In the genomic region with DNA sequence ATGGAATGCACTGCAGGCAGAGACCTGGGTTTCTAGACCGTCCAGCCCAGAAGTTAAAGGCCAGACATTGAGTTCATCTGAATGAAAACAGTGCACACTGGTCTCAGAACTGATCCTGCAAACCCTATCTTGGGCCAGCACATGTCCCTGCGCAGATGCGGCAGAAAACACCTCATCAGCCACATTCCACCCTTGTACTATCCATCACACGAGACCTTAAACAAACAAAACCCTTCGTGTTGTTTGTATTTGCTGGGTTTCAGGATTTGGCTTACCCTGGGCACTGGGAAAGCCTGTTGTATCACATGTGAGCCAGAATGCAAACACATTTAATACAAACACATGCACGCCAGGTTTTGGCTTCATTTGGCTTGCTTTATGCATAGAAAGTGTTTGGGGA, we compare ENCODE assay signal across 11 cellular contexts. TPM values are rescaled to one million over a fixed set of nuclear protein-coding genes. Genes with fewer than 3 reads are reported as not detected.
DNase-seq lines count a peak whose midpoint lies in the region; TF ChIP-seq lines count a peak whose summit lies in the region.
"Had no signal": no experiment of that assay in that cellular context is flagged by ENCODE, and none has a peak within 500 bp of the region (broad histone marks: within the 10 kb centered on the region; RNA-seq: fewer than 3 reads in every experiment).

No MANE protein-coding gene starts in this region.

- peaks cover 59% of the 10 kb centered on the region for H3K4me1 ChIP-seq in effector memory CD4-positive, alpha-beta T cell (ENCODE audit: control insufficient read depth, insufficient read depth, low read length, poor library complexity, severe bottlenecking)
- H3K4me1 ChIP-seq in left ventricle myocardium inferior = peaks cover 26% of the 10 kb centered on the region

- H3K27ac Mint-ChIP-seq in MCF 10A (ENCODE audit: low read depth, unreplicated experiment) (no peak overlapping the region), osteocyte (ENCODE audit: unreplicated experiment) (no peak overlapping the region)

- H3K4me1 Mint-ChIP-seq in MCF 10A (ENCODE audit: insufficient read depth, unreplicated experiment) = no peaks in the 10 kb centered on the region
- peaks cover 18% of the 10 kb centered on the region for H3K4me1 Mint-ChIP-seq in osteocyte (ENCODE audit: unreplicated experiment)

- POLR2A ChIA-PET in MCF 10A (lab: Yijun Ruan, JAX) = no interaction called here

- H3K36me3 Mint-ChIP-seq in MCF 10A (ENCODE audit: insufficient read depth, unreplicated experiment) (peaks cover 10% of the 10 kb centered on the region), osteocyte (ENCODE audit: unreplicated experiment) (peaks cover 18% of the 10 kb centered on the region)

- in situ Hi-C loops in T47D (cut with HindIII; ENCODE audit: low pct_unique_long_range_greater_than_20kb, low sequenced_read_pairs) = no loop called here

- no peaks in the 10 kb centered on the region for H3K9me3 Mint-ChIP-seq in MCF 10A (ENCODE audit: unreplicated experiment)
- H3K9me3 Mint-ChIP-seq in osteocyte (ENCODE audit: unreplicated experiment) = no peaks in the 10 kb centered on the region
- H3K9me3 Mint-ChIP-seq: activated CD4-positive, alpha-beta T cell treated with anti-CD3 and anti-CD28 coated beads, Interleukin-2, amount 10 ng/mL, durations not matched to agents 7 days and 5 days had no signal

- TF ChIP-seq CTCF in MCF 10A (IDR thresholded peaks at IDR 0.05; ENCODE audit: unreplicated experiment) (no peak), osteocyte (IDR thresholded peaks at IDR 0.05) (no peak), left ventricle myocardium inferior (IDR thresholded peaks at IDR 0.05; ENCODE audit: borderline replicate concordance) (no peak)

- H3K27ac ChIP-seq in effector memory CD4-positive, alpha-beta T cell (ENCODE audit: insufficient read depth, low read length, poor library complexity, severe bottlenecking) = peak overlapping the region; percentile 33
- peak overlapping the region; percentile 36 for H3K27ac ChIP-seq in substantia nigra (ENCODE audit: low read depth, low read length, poor library complexity, severe bottlenecking)
- H3K27ac ChIP-seq in left ventricle myocardium inferior (replicated peaks) = no peak overlapping the region
- H3K27ac ChIP-seq: tibial artery had no signal

- no TSS peak for BruUV-seq in MCF 10A (replicated peaks; lab: Mats Ljungman, UMichigan)

- peaks cover 63% of the 10 kb centered on the region for H3K36me3 ChIP-seq in effector memory CD4-positive, alpha-beta T cell (ENCODE audit: control insufficient read depth, insufficient read depth, low read length)
- peaks cover 34% of the 10 kb centered on the region for H3K36me3 ChIP-seq in left ventricle myocardium inferior

- DNase-seq in T47D (ENCODE audit: low read depth in 1 of 2, low spot score in 1 of 2) (peak; percentile 19 to 80), MCF 10A (ENCODE audit: unreplicated experiment) (no peak), NCI-H2196 treated with DMSO at 0.1 percent for 48 hours (lab: John Stamatoyannopoulos, UW; ENCODE audit: unreplicated experiment) (peak; percentile 32), substantia nigra (lab: John Stamatoyannopoulos, UW) (no peak), osteocyte (ENCODE audit: extremely low spot score, unreplicated experiment) (no peak), left ventricle myocardium inferior (no peak), NCI-H1105 (lab: John Stamatoyannopoulos, UW) (no peak)
- no peak for DNase-seq in effector memory CD4-positive, alpha-beta T cell
- DNase-seq: AML-193, tibial artery had no signal

- intact Hi-C loops in MCF 10A (cut with micrococcal nuclease) (no loop called here), left ventricle myocardium inferior (cut with micrococcal nuclease) (no loop called here)

- H3K27me3 Mint-ChIP-seq in MCF 10A (ENCODE audit: insufficient read depth, unreplicated experiment) (no peaks in the 10 kb centered on the region), osteocyte (ENCODE audit: unreplicated experiment) (no peaks in the 10 kb centered on the region)
- H3K27me3 Mint-ChIP-seq: activated CD4-positive, alpha-beta T cell treated with anti-CD3 and anti-CD28 coated beads, Interleukin-2, amount 10 ng/mL, durations not matched to agents 7 days and 5 days had no signal

- no peaks in the 10 kb centered on the region for H3K9me3 ChIP-seq in effector memory CD4-positive, alpha-beta T cell (ENCODE audit: control insufficient read depth, low read length)
- H3K9me3 ChIP-seq in left ventricle myocardium inferior (replicated peaks) = no peaks in the 10 kb centered on the region
- H3K9me3 ChIP-seq: tibial artery had no signal

- H3K27me3 ChIP-seq in effector memory CD4-positive, alpha-beta T cell (replicated peaks; ENCODE audit: control insufficient read depth, insufficient read depth, low read length, poor library complexity, severe bottlenecking) = no peaks in the 10 kb centered on the region
- H3K27me3 ChIP-seq in left ventricle myocardium inferior (ENCODE audit: low read depth) = no peaks in the 10 kb centered on the region
- H3K27me3 ChIP-seq: tibial artery had no signal

- CTCF ChIA-PET in MCF 10A (lab: Yijun Ruan, JAX) = interaction anchor here (3.8 kb wide), 1 partner anchor 113 kb away, joined by 20 read pairs; no protein-coding TSS in a partner anchor

- H3K4me3 Mint-ChIP-seq in MCF 10A (ENCODE audit: unreplicated experiment) (no peak overlapping the region), osteocyte (ENCODE audit: unreplicated experiment) (no peak overlapping the region)
- H3K4me3 Mint-ChIP-seq: activated CD4-positive, alpha-beta T cell treated with anti-CD3 and anti-CD28 coated beads, Interleukin-2, amount 10 ng/mL, durations not matched to agents 7 days and 5 days had no signal

- no peak overlapping the region for H3K4me3 ChIP-seq in effector memory CD4-positive, alpha-beta T cell (ENCODE audit: insufficient read depth, low read depth, low read length, poor library complexity, severe bottlenecking)
- no peak overlapping the region for H3K4me3 ChIP-seq in left ventricle myocardium inferior
- H3K4me3 ChIP-seq: tibial artery had no signal

RNA-seq across cellular contexts. Expression of gene WIPF1, which starts 12.5 kb away (rescaled TPM):
- total RNA-seq in MCF 10A (2022) (6.0 and 6.2 TPM in 2 replicates), osteocyte (57.7 and 60.1 TPM in 2 replicates), left ventricle myocardium inferior (15.0 TPM)

Comparison
In these comparisons a context has a peak if more than half of its experiments do, and no peak if none do; other contexts are left out.
1. DNase-seq: peak in T47D (2 of 2) and NCI-H2196 treated with DMSO at 0.1 percent for 48 hours (single experiment); none in MCF 10A (single experiment), effector memory CD4-positive, alpha-beta T cell (0 of 3), substantia nigra (0 of 49), osteocyte (single experiment), left ventricle myocardium inferior (single experiment) and NCI-H1105 (single experiment).